ENCODE assay signal across 25 cellular contexts in genomic region chr3:169790687-169791429, GRCh38. TPM values are rescaled to one million over a fixed set of nuclear protein-coding genes. Genes with fewer than 3 reads are reported as not detected.
DNase-seq lines count a peak whose midpoint lies in the region; FAIRE-seq and TF ChIP-seq lines count a peak whose summit lies in the region.
"Had no signal": no experiment of that assay in that cellular context is flagged by ENCODE, and none has a peak within 500 bp of the region (broad histone marks: within the 10 kb centered on the region; RNA-seq: fewer than 3 reads in every experiment).

No MANE protein-coding gene starts in this region.

- in situ Hi-C loops in mammary epithelial cell (cut with MboI; ENCODE audit: low sequenced_read_pairs in 2 of 2): no loop called here

- H3K4me2 ChIP-seq in mammary epithelial cell (ENCODE audit: insufficient read depth, low read depth, low read length) (no peak overlapping the region), endothelial cell of umbilical vein (ENCODE audit: insufficient read depth, low read length) (no peak overlapping the region)

- no peaks in the 10 kb centered on the region for H3K9me3 ChIP-seq in mammary epithelial cell (replicated peaks; ENCODE audit: insufficient read depth, low read length)
- H3K9me3 ChIP-seq in endothelial cell of umbilical vein (replicated peaks; ENCODE audit: control insufficient read depth, insufficient read depth, low read length): no peaks in the 10 kb centered on the region
- H3K9me3 ChIP-seq: gastrocnemius medialis, stomach, upper lobe of left lung had no signal

- no peaks in the 10 kb centered on the region for H3K27me3 Mint-ChIP-seq in MCF 10A (ENCODE audit: insufficient read depth, unreplicated experiment)
- H3K27me3 Mint-ChIP-seq: activated naive CD4-positive, alpha-beta T cell treated with anti-CD3 and anti-CD28 coated beads, Interleukin-2, amount 50 U/mL, for 24 hours had no signal

- TF ChIP-seq POLR2A in endothelial cell of umbilical vein (IDR thresholded peaks at IDR 0.05; ENCODE audit: low read depth, low read length): peak; percentile 26

- H3K36me3 Mint-ChIP-seq in MCF 10A (ENCODE audit: insufficient read depth, unreplicated experiment): peaks cover 39% of the 10 kb centered on the region

- H3K36me3 ChIP-seq in mammary epithelial cell (ENCODE audit: insufficient read depth, low read length) (peaks cover 26% of the 10 kb centered on the region), endothelial cell of umbilical vein (ENCODE audit: control insufficient read depth in 2 of 2, extremely low read depth in 1 of 2, insufficient read depth in 2 of 2, low read length in 2 of 2) (peaks cover 5 to 9% of the 10 kb centered on the region in 2 experiments)

- dilution Hi-C loops in mammary epithelial cell (cut with HindIII; ENCODE audit: low sequenced_read_pairs) (loop anchor here (5.0 kb wide), 1 partner anchor 51 kb away; no protein-coding TSS in a partner anchor), endothelial cell of umbilical vein (cut with MboI; ENCODE audit: extremely low pct_ligation_motif_present, low sequenced_read_pairs) (no loop called here)

- no peaks in the 10 kb centered on the region for H3K27me3 ChIP-seq in mammary epithelial cell (ENCODE audit: insufficient read depth, low read length)
- H3K27me3 ChIP-seq in endothelial cell of umbilical vein (ENCODE audit: control insufficient read depth in 2 of 2, insufficient read depth in 2 of 2, low read length in 2 of 2): no peaks in the 10 kb centered on the region
- H3K27me3 ChIP-seq: gastrocnemius medialis, stomach, upper lobe of left lung had no signal

- no peak overlapping the region for H3K9ac ChIP-seq in mammary epithelial cell (ENCODE audit: insufficient read depth, low read length)
- no peak overlapping the region for H3K9ac ChIP-seq in endothelial cell of umbilical vein (replicated peaks; ENCODE audit: extremely low read depth, insufficient read depth, low read length)
- H3K9ac ChIP-seq: parathyroid adenoma had no signal

- H3K4me1 Mint-ChIP-seq in MCF 10A (ENCODE audit: insufficient read depth, unreplicated experiment): no peaks in the 10 kb centered on the region
- H3K4me1 Mint-ChIP-seq: nephron had no signal

- H3K9me1 ChIP-seq in endothelial cell of umbilical vein (replicated peaks; ENCODE audit: control insufficient read depth, extremely low read depth, insufficient read depth, low read length): no peaks in the 10 kb centered on the region

- intact Hi-C loops in MCF 10A (cut with micrococcal nuclease): no loop called here
- intact Hi-C loops in mammary epithelial cell (cut with micrococcal nuclease): no loop called here
- intact Hi-C loops in endothelial cell of umbilical vein (cut with micrococcal nuclease): no loop called here

- H3K27ac ChIP-seq in mammary epithelial cell (ENCODE audit: insufficient read depth, low read depth, low read length) (no peak overlapping the region), endothelial cell of umbilical vein (ENCODE audit: insufficient read depth, low read depth, low read length) (no peak overlapping the region)
- H3K27ac ChIP-seq: C4-2B, coronary artery, gastrocnemius medialis, parathyroid adenoma, stomach, upper lobe of left lung had no signal

- POLR2A ChIA-PET in MCF 10A (lab: Yijun Ruan, JAX) (interaction anchor here (0.6 to 1.4 kb wide), 3 partner anchors 10 to 224 kb away, joined by 3 read pairs; no protein-coding TSS in a partner anchor), endothelial cell of umbilical vein (lab: Charles Lee) (interaction anchor here (0.6 kb wide), 1 partner anchor 299 kb away, joined by 6 read pairs; no protein-coding TSS in a partner anchor), GM10248 (lab: Yijun Ruan, JAX) (no interaction called here)

- BruUV-seq in MCF 10A (replicated peaks; lab: Mats Ljungman, UMichigan) (no TSS peak), mammary epithelial cell (replicated peaks; lab: Mats Ljungman, UMichigan) (no TSS peak), endothelial cell of umbilical vein (replicated peaks; lab: Mats Ljungman, UMichigan) (no TSS peak)

- H3K27ac Mint-ChIP-seq in MCF 10A (ENCODE audit: low read depth, unreplicated experiment): peak overlapping the region; percentile 14
- H3K27ac Mint-ChIP-seq: activated naive CD4-positive, alpha-beta T cell treated with anti-CD3 and anti-CD28 coated beads, Interleukin-2, amount 50 U/mL, for 24 hours had no signal

- CTCF ChIA-PET in MCF 10A (lab: Yijun Ruan, JAX) (interaction anchor here (0.6 to 0.7 kb wide), 2 partner anchors 14 to 35 kb away, joined by 3 read pairs; no protein-coding TSS in a partner anchor), mammary epithelial cell (lab: Charles Lee; ENCODE audit: low non-redundant PET) (no interaction called here), endothelial cell of umbilical vein (lab: Charles Lee) (no interaction called here), GM10248 (lab: Yijun Ruan, JAX) (interaction anchor here (1.0 kb wide), 1 partner anchor 22 kb away, joined by 4 read pairs; the partner anchor contains the start of genes LRRC34 and LRRIQ4)

- no peaks in the 10 kb centered on the region for H3K4me1 ChIP-seq in mammary epithelial cell (ENCODE audit: insufficient read depth, low read length)
- no peaks in the 10 kb centered on the region for H3K4me1 ChIP-seq in endothelial cell of umbilical vein (ENCODE audit: control insufficient read depth, extremely low read depth, insufficient read depth, low read length)
- H3K4me1 ChIP-seq: gastrocnemius medialis, stomach, upper lobe of left lung had no signal

- no peaks in the 10 kb centered on the region for H3K9me3 Mint-ChIP-seq in MCF 10A (ENCODE audit: unreplicated experiment)
- H3K9me3 Mint-ChIP-seq: activated naive CD4-positive, alpha-beta T cell treated with anti-CD3 and anti-CD28 coated beads, Interleukin-2, amount 50 U/mL, for 24 hours; nephron had no signal

- TF ChIP-seq CTCF in MCF 10A (IDR thresholded peaks at IDR 0.05; ENCODE audit: unreplicated experiment) (no peak), mammary epithelial cell (conservative IDR thresholded peaks at IDR 0.05 in 1 of 2, IDR thresholded peaks at IDR 0.05 in 1 of 2; ENCODE audit: extremely low read depth in 1 of 2, insufficient read depth in 1 of 2, low read depth in 1 of 2, low read length in 2 of 2) (no peak), endothelial cell of umbilical vein (IDR thresholded peaks at IDR 0.05; ENCODE audit: extremely low read depth in 1 of 2, insufficient read depth in 1 of 2, low read depth in 1 of 2, low read length in 2 of 2) (no peak), GM10248 (IDR thresholded peaks at IDR 0.05; ENCODE audit: control extremely low read depth, extremely low read depth, low read depth, missing control alignments) (no peak)

- no peak for FAIRE-seq in RCC 7860 (lab: Jason Lieb, UNC)
- no peak for FAIRE-seq in endothelial cell of umbilical vein (lab: Jason Lieb, UNC)
- FAIRE-seq: endometrium had no signal

- DNase-seq in MCF 10A (ENCODE audit: unreplicated experiment): no peak
- no peak for DNase-seq in mammary epithelial cell
- peak; percentile 19 for DNase-seq in RCC 7860 (ENCODE audit: low spot score)
- no peak for DNase-seq in endothelial cell of umbilical vein (ENCODE audit: low read depth, low spot score)
- DNase-seq in activated effector memory CD4-positive, alpha-beta T cell treated with anti-CD3 and anti-CD28 coated beads, Interleukin-2, amount 50 U/mL, for 16 hours: no peak
- no peak for DNase-seq in NCI-H2081 treated with DMSO at 0.1 percent for 48 hours (lab: John Stamatoyannopoulos, UW)
- DNase-seq in GM10248 (ENCODE audit: extremely low spot score): no peak
- no peak for DNase-seq in stimulated activated CD4-positive, alpha-beta T cell treated with anti-CD3 and anti-CD28 coated beads, Interleukin-2, amount 100 ng/mL, for 24 hours
- DNase-seq: ACHN; activated T-cell treated with anti-CD3 and anti-CD28 coated beads, Interleukin-2, amount 50 U/mL, for 48 hours; DMS 273 treated with DMSO at 0.1 percent for 48 hours; gastrocnemius medialis; midbrain; NCI-H1105; NCI-H526 treated with DMSO at 0.1 percent for 48 hours; stomach; upper lobe of left lung had no signal

- H3K4me3 Mint-ChIP-seq in MCF 10A (ENCODE audit: unreplicated experiment): no peak overlapping the region
- H3K4me3 Mint-ChIP-seq: activated naive CD4-positive, alpha-beta T cell treated with anti-CD3 and anti-CD28 coated beads, Interleukin-2, amount 50 U/mL, for 24 hours; nephron had no signal

- no peak overlapping the region for H3K4me3 ChIP-seq in mammary epithelial cell (replicated peaks in 1 of 3; ENCODE audit: insufficient read depth in 1 of 3, low read depth in 2 of 3, low read length in 3 of 3)
- no peak overlapping the region for H3K4me3 ChIP-seq in endothelial cell of umbilical vein (replicated peaks in 1 of 3; ENCODE audit: insufficient read depth in 1 of 3, low read depth in 1 of 3, low read length in 3 of 3)
- H3K4me3 ChIP-seq: coronary artery, gastrocnemius medialis, stomach, upper lobe of left lung had no signal

- H2AFZ ChIP-seq in mammary epithelial cell (ENCODE audit: low read depth, low read length) (no peak overlapping the region), endothelial cell of umbilical vein (ENCODE audit: low read depth, low read length) (no peak overlapping the region)
- H2AFZ ChIP-seq: parathyroid adenoma had no signal

- 100% methylated on average over 4 of the region's 4 CpGs for WGBS in mammary epithelial cell (ENCODE audit: low coverage, missing lambda C conversion rate)

- H3K79me2 ChIP-seq in mammary epithelial cell (ENCODE audit: insufficient read depth, low read length) (no peaks in the 10 kb centered on the region), endothelial cell of umbilical vein (ENCODE audit: control insufficient read depth, insufficient read depth, low read length) (no peaks in the 10 kb centered on the region)
- H3K79me2 ChIP-seq: parathyroid adenoma had no signal

- no peaks in the 10 kb centered on the region for H4K20me1 ChIP-seq in mammary epithelial cell (ENCODE audit: insufficient read depth, low read length)
- H4K20me1 ChIP-seq in endothelial cell of umbilical vein (replicated peaks; ENCODE audit: control insufficient read depth, extremely low read depth, insufficient read depth, low read length): no peaks in the 10 kb centered on the region

RNA-seq across cellular contexts. Expression of gene MYNN, which starts 17.7 kb away (rescaled TPM):
- total RNA-seq in MCF 10A (2022) (18.0 and 20.4 TPM in 2 replicates), mammary epithelial cell (10 to 100 TPM; 13.0 to 18.3 TPM), endothelial cell of umbilical vein (11.7 and 12.7 TPM in 2 replicates)
- polyA plus RNA-seq in mammary epithelial cell (7.7 TPM), endothelial cell of umbilical vein (5.5 and 7.1 TPM in 2 replicates)
- polyA minus RNA-seq in mammary epithelial cell (2.7 TPM), endothelial cell of umbilical vein (11.0 and 12.7 TPM in 2 replicates)
- 10.6 and 11.2 TPM in 2 replicates for polyA plus RNA-seq in endothelial cell of umbilical vein (2011; cell fraction: cytosol; rRNA removed)
- 18.9 and 25.3 TPM in 2 replicates for polyA plus RNA-seq in endothelial cell of umbilical vein (2011; cell fraction: nucleus; rRNA removed)
- polyA plus RNA-seq in endothelial cell of umbilical vein (2012): 11.7 and 12.4 TPM in 2 replicates
- polyA minus RNA-seq in endothelial cell of umbilical vein (2011; cell fraction: cytosol; rRNA and poly(A)+ RNA removed): 10.3 TPM
- 17.5 and 24.7 TPM in 2 replicates for polyA minus RNA-seq in endothelial cell of umbilical vein (2011; cell fraction: nucleus; rRNA and poly(A)+ RNA removed)

RNA-seq across cellular contexts. Expression of gene ACTRT3, which starts 21.5 kb away (rescaled TPM):
- total RNA-seq in MCF 10A (2022) (0.93 and 1.0 TPM in 2 replicates), mammary epithelial cell (1 to 10 TPM in 1 of 2 donors, under 1 TPM in 1; 0.68 to 3.0 TPM), endothelial cell of umbilical vein (3.3 and 5.1 TPM in 2 replicates)
- polyA plus RNA-seq in mammary epithelial cell (1.3 TPM), endothelial cell of umbilical vein (2.1 and 2.6 TPM in 2 replicates)
- polyA minus RNA-seq in mammary epithelial cell (5.7 TPM), endothelial cell of umbilical vein (3.6 and 3.9 TPM in 2 replicates)
- polyA plus RNA-seq in endothelial cell of umbilical vein (2011; cell fraction: cytosol; rRNA removed): 1.7 and 2.3 TPM in 2 replicates
- polyA plus RNA-seq in endothelial cell of umbilical vein (2011; cell fraction: nucleus; rRNA removed): 1.1 and 1.4 TPM in 2 replicates
- polyA plus RNA-seq in endothelial cell of umbilical vein (2012): 2.6 and 3.3 TPM in 2 replicates
- 2.4 TPM for polyA minus RNA-seq in endothelial cell of umbilical vein (2011; cell fraction: cytosol; rRNA and poly(A)+ RNA removed)
- 0.77 and 1.1 TPM in 2 replicates for polyA minus RNA-seq in endothelial cell of umbilical vein (2011; cell fraction: nucleus; rRNA and poly(A)+ RNA removed)

RNA-seq across cellular contexts. Expression of gene LRRIQ4, which starts 21.8 kb away (rescaled TPM):
- total RNA-seq in MCF 10A (2022): not detected in 2 replicates
- total RNA-seq in mammary epithelial cell: under 1 TPM in 1 of 2 donors, not detected in 1; 0.17 TPM
- not detected for polyA plus RNA-seq in mammary epithelial cell
- polyA minus RNA-seq in mammary epithelial cell: not detected
- not detected in 2 replicates for total RNA-seq in endothelial cell of umbilical vein
- polyA plus RNA-seq in endothelial cell of umbilical vein: 0.04 TPM in 1 of 2 replicates, not detected in the other
- 0.03 TPM in 1 of 2 replicates, not detected in the other for polyA plus RNA-seq in endothelial cell of umbilical vein (2011; cell fraction: cytosol; rRNA removed)
- not detected in 2 replicates for polyA plus RNA-seq in endothelial cell of umbilical vein (2011; cell fraction: nucleus; rRNA removed)
- polyA plus RNA-seq in endothelial cell of umbilical vein (2012): not detected in 2 replicates
- not detected in 2 replicates for polyA minus RNA-seq in endothelial cell of umbilical vein
- polyA minus RNA-seq in endothelial cell of umbilical vein (2011; cell fraction: cytosol; rRNA and poly(A)+ RNA removed): not detected
- polyA minus RNA-seq in endothelial cell of umbilical vein (2011; cell fraction: nucleus; rRNA and poly(A)+ RNA removed): not detected in 2 replicates
- total RNA-seq: left lobe of liver; T-helper 2 cell treated with Interferon-gamma antibody and Interleukin-4, amounts not matched to agents 100 ng/mL and 5 ng/mL, for 36 hours had no signal
- polyA plus RNA-seq: stomach had no signal

RNA-seq across cellular contexts. Expression of gene LRRC34, which starts 21.8 kb away (rescaled TPM):
- not detected in 2 replicates for total RNA-seq in MCF 10A (2022)
- 1 to 10 TPM in 1 of 2 donors, not detected in 1; 2.3 TPM for total RNA-seq in mammary epithelial cell
- polyA plus RNA-seq in mammary epithelial cell: 0.40 TPM
- not detected for polyA minus RNA-seq in mammary epithelial cell
- 2.4 and 2.5 TPM in 2 replicates for total RNA-seq in endothelial cell of umbilical vein
- polyA plus RNA-seq in endothelial cell of umbilical vein: 0.59 and 0.72 TPM in 2 replicates
- 0.83 and 1.0 TPM in 2 replicates for polyA plus RNA-seq in endothelial cell of umbilical vein (2011; cell fraction: cytosol; rRNA removed)
- 1.7 and 2.1 TPM in 2 replicates for polyA plus RNA-seq in endothelial cell of umbilical vein (2011; cell fraction: nucleus; rRNA removed)
- polyA plus RNA-seq in endothelial cell of umbilical vein (2012): 1.1 and 1.8 TPM in 2 replicates
- 0.42 and 1.4 TPM in 2 replicates for polyA minus RNA-seq in endothelial cell of umbilical vein
- not detected for polyA minus RNA-seq in endothelial cell of umbilical vein (2011; cell fraction: cytosol; rRNA and poly(A)+ RNA removed)
- 1.3 and 1.7 TPM in 2 replicates for polyA minus RNA-seq in endothelial cell of umbilical vein (2011; cell fraction: nucleus; rRNA and poly(A)+ RNA removed)

RNA-seq across cellular contexts. Expression of gene TERC, which starts 26.0 kb away (rescaled TPM):
- total RNA-seq in MCF 10A (2022) (2.9 and 7.9 TPM in 2 replicates), mammary epithelial cell (100 to 1,000 TPM in 1 of 2 donors, not detected in 1; 316 TPM), endothelial cell of umbilical vein (6.1 and 10.0 TPM in 2 replicates)
- polyA plus RNA-seq in mammary epithelial cell (not detected), endothelial cell of umbilical vein (2.6 TPM in 2 replicates)
- polyA minus RNA-seq in mammary epithelial cell (not detected), endothelial cell of umbilical vein (5.8 and 15.0 TPM in 2 replicates)
- 0.37 and 1.4 TPM in 2 replicates for polyA plus RNA-seq in endothelial cell of umbilical vein (2011; cell fraction: cytosol; rRNA removed)
- 3.4 and 3.7 TPM in 2 replicates for polyA plus RNA-seq in endothelial cell of umbilical vein (2011; cell fraction: nucleus; rRNA removed)
- polyA plus RNA-seq in endothelial cell of umbilical vein (2012): 1.3 TPM in 1 of 2 replicates, not detected in the other
- 291 TPM for polyA minus RNA-seq in endothelial cell of umbilical vein (2011; cell fraction: cytosol; rRNA and poly(A)+ RNA removed)
- polyA minus RNA-seq in endothelial cell of umbilical vein (2011; cell fraction: nucleus; rRNA and poly(A)+ RNA removed): 76.2 and 98.7 TPM in 2 replicates
- polyA plus RNA-seq: stomach had no signal

Comparison
In these comparisons a context has a peak if more than half of its experiments do, and no peak if none do; other contexts are left out.
1. CTCF ChIA-PET loops: an anchor here in MCF 10A (0.6 to 0.7 kb wide) and GM10248 (1.0 kb wide); none called in mammary epithelial cell and endothelial cell of umbilical vein.